ENCODE assay signal across 16 cellular contexts in genomic region chr2:121104721-121105141, GRCh38.
DNase-seq lines count a peak whose midpoint lies in the region; ATAC-seq, FAIRE-seq and TF ChIP-seq lines count a peak whose summit lies in the region.
"Had no signal": no experiment of that assay in that cellular context is flagged by ENCODE, and none has a peak within 500 bp of the region (broad histone marks: within the 10 kb centered on the region; RNA-seq: fewer than 3 reads in every experiment).

No MANE protein-coding gene starts in this region.

- H3K9me2 ChIP-seq in HCT116 (ENCODE audit: insufficient read depth) = no peaks in the 10 kb centered on the region

- TF ChIP-seq CTCF in HCT116 (IDR thresholded peaks at IDR 0.05 in 2 of 3, conservative IDR thresholded peaks at IDR 0.05 in 1 of 3; ENCODE audit: borderline replicate concordance in 1 of 3, insufficient read depth in 1 of 3, low read depth in 2 of 3, low read length in 2 of 3) = no peak
- TF ChIP-seq CTCF in heart left ventricle (IDR thresholded peaks at IDR 0.05) = no peak

- H3K9me3 ChIP-seq in HCT116 (ENCODE audit: control insufficient read depth in 1 of 2, insufficient read depth in 1 of 2, low read depth in 1 of 2, low read length in 2 of 2) = no peaks in the 10 kb centered on the region
- H3K9me3 ChIP-seq in heart left ventricle = no peaks in the 10 kb centered on the region

- H2AFZ ChIP-seq in HCT116 (ENCODE audit: low read depth, low read length, poor library complexity, severe bottlenecking) = no peak overlapping the region

- no peaks in the 10 kb centered on the region for H3K36me3 ChIP-seq in HCT116 (ENCODE audit: control insufficient read depth in 1 of 2, insufficient read depth in 2 of 2, low read length in 2 of 2)
- H3K36me3 ChIP-seq in heart left ventricle = no peaks in the 10 kb centered on the region

- no peaks in the 10 kb centered on the region for H3K79me2 ChIP-seq in HCT116 (ENCODE audit: insufficient read depth, low read length)

- ATAC-seq in HCT116 (no peak), heart left ventricle (no peak), HG03565 (IDR thresholded peaks at IDR 0.05; ENCODE audit: unreplicated experiment) (no peak)
- ATAC-seq: activated naive CD4-positive, alpha-beta T cell treated with anti-CD3 and anti-CD28 coated beads, Interleukin-2, amount 50 U/mL, for 72 hours; right cardiac atrium had no signal

- TF ChIP-seq POLR2A in HCT116 (IDR thresholded peaks at IDR 0.05; ENCODE audit: borderline replicate concordance, extremely low read depth, insufficient read depth, insufficient read length) (no peak), heart left ventricle (IDR thresholded peaks at IDR 0.05) (no peak)

- no TSS peak for BruUV-seq in HCT116 (replicated peaks; lab: Mats Ljungman, UMichigan)

- no peak for FAIRE-seq in RCC 7860 (lab: Jason Lieb, UNC)

- no peaks in the 10 kb centered on the region for H4K20me1 ChIP-seq in HCT116 (ENCODE audit: insufficient read depth)

- H3K27me3 ChIP-seq in HCT116 (ENCODE audit: insufficient read depth, low read length) (peaks cover 18% of the 10 kb centered on the region), heart left ventricle (peaks cover 0 to 9% (median 0%) of the 10 kb centered on the region in 9 donors)

- CTCF ChIA-PET in HCT116 (lab: Charles Lee) = interaction anchor here (2.2 kb wide), 1 partner anchor 9 kb away, joined by 8 read pairs; no protein-coding TSS in a partner anchor

- H3K9ac ChIP-seq in HCT116 (ENCODE audit: low read length) = no peak overlapping the region

- intact Hi-C loops in HCT116 (cut with micrococcal nuclease) = no loop called here
- intact Hi-C loops in heart left ventricle (cut with DNase I) = no loop called here

- H3K27ac ChIP-seq in HCT116 (ENCODE audit: low read depth, low read length) = no peak overlapping the region
- no peak overlapping the region for H3K27ac ChIP-seq in heart left ventricle

- POLR2A ChIA-PET in HCT116 (lab: Charles Lee) = no interaction called here

- H3K4me1 ChIP-seq in HCT116 (ENCODE audit: control insufficient read depth in 1 of 2, insufficient read depth in 2 of 2, low read length in 2 of 2) (no peaks in the 10 kb centered on the region), heart left ventricle (peaks cover 0 to 7% (median 0%) of the 10 kb centered on the region in 12 donors)

- no peak for TF ChIP-seq RAD21 in HCT116 (IDR thresholded peaks at IDR 0.05; ENCODE audit: low read depth)

- RAD21 ChIA-PET in HCT116 (lab: Charles Lee; ENCODE audit: low non-redundant PET in 1 of 2, low total read pairs in 2 of 2, uncharacterized antibody in 2 of 2, unreplicated experiment in 2 of 2) = no interaction called here

- H3K4me3 ChIP-seq in HCT116 (replicated peaks in 1 of 2; ENCODE audit: low read depth in 1 of 2, low read length in 2 of 2) = no peak overlapping the region
- H3K4me3 ChIP-seq in heart left ventricle = no peak overlapping the region

- DNase-seq in HCT116 (ENCODE audit: low read depth, low spot score) = no peak
- peak; percentile 37 for DNase-seq in amniotic epithelial cell (ENCODE audit: low read depth)
- peak; percentile 70 for DNase-seq in iPS-NIHi7 (ENCODE audit: extremely low spot score)
- DNase-seq in retina = peak; percentile 24
- no peak for DNase-seq in RCC 7860 (ENCODE audit: low spot score)
- DNase-seq in activated CD8-positive, alpha-beta memory T cell treated with anti-CD3 and anti-CD28 coated beads, Interleukin-2, amount 50 U/mL, for 4 hours = no peak
- DNase-seq in heart left ventricle = no peak
- DNase-seq: activated CD4-positive, alpha-beta T cell treated with anti-CD3 and anti-CD28 coated beads, Interleukin-2, amount 10 ng/mL, durations not matched to agents 7 days and 5 days; caudate nucleus; foreskin melanocyte; NCI-H1930; NCI-H524; right cardiac atrium; trophoblast cell had no signal

- no peak overlapping the region for H3K4me2 ChIP-seq in HCT116 (ENCODE audit: low read length)

- 48 to 51% (median 50%) methylated on average over 10 of the region's 10 CpGs for WGBS in heart left ventricle, 4 donors

TF ChIP-seq in HCT116, 20 proteins besides CTCF, POLR2A, EP300 and RAD21:
- peak; percentile 44 for TF ChIP-seq REST (IDR thresholded peaks at IDR 0.05; ENCODE audit: low read depth)
- TF ChIP-seq POLR2AphosphoS5 (IDR thresholded peaks at IDR 0.05; ENCODE audit: low read depth, low read length) = no peak

Comparison
In these comparisons a context has a peak if more than half of its experiments do, and no peak if none do; other contexts are left out.
1. DNase-seq: peak in amniotic epithelial cell (single experiment), iPS-NIHi7 (single experiment) and retina (single experiment); none in HCT116 (single experiment), RCC 7860 (single experiment), activated CD8-positive, alpha-beta memory T cell treated with anti-CD3 and anti-CD28 coated beads, Interleukin-2, amount 50 U/mL, for 4 hours (single experiment) and heart left ventricle (0 of 5).